In the genomic region with DNA sequence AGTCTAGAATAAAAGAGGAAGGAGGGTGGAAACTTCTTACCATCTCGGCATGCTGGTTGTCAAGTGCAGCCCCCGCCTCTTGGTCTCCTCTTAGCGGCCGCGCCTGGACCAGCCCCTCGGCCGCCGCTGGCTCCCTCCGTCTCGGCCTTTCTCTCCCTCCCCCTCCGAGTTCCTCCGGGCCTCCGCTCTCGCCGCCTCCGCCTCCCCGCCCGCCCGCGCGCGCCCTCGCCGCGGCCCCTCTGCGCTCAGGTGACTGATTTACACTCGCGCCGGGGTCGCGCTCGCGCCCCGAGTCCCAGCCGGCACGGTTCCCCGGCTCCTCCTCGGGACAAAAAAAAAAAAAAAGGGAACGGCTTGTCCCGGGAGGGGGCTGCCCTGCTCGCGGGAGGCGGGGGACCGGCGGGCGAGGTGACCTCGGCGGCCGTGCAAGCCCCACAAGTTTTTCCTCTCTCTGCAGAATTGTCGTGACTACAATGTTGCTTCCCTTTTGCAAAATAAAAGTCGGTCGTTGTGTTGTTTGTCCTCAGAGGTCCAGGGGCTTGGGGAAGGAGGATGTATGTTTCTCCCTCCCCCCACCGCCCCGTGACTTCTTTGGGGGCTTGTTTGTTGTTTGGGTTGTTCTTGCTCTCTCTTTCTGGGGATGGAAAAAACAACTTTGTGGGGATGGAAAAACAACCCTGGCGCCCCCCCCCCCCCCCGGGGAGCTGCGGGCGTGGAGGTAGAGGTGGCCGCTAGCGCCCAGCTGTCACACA, we compare ENCODE assay signal across 8 cellular contexts. TPM values are rescaled to one million over a fixed set of nuclear protein-coding genes. Genes with fewer than 3 reads are reported as not detected.
DNase-seq lines count a peak whose midpoint lies in the region; ATAC-seq and TF ChIP-seq lines count a peak whose summit lies in the region.

A gene with protein sequence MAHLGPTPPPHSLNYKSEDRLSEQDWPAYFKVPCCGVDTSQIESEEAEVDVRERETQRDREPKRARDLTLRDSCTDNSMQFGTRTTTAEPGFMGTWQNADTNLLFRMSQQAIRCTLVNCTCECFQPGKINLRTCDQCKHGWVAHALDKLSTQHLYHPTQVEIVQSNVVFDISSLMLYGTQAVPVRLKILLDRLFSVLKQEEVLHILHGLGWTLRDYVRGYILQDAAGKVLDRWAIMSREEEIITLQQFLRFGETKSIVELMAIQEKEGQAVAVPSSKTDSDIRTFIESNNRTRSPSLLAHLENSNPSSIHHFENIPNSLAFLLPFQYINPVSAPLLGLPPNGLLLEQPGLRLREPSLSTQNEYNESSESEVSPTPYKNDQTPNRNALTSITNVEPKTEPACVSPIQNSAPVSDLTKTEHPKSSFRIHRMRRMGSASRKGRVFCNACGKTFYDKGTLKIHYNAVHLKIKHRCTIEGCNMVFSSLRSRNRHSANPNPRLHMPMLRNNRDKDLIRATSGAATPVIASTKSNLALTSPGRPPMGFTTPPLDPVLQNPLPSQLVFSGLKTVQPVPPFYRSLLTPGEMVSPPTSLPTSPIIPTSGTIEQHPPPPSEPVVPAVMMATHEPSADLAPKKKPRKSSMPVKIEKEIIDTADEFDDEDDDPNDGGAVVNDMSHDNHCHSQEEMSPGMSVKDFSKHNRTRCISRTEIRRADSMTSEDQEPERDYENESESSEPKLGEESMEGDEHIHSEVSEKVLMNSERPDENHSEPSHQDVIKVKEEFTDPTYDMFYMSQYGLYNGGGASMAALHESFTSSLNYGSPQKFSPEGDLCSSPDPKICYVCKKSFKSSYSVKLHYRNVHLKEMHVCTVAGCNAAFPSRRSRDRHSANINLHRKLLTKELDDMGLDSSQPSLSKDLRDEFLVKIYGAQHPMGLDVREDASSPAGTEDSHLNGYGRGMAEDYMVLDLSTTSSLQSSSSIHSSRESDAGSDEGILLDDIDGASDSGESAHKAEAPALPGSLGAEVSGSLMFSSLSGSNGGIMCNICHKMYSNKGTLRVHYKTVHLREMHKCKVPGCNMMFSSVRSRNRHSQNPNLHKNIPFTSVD (minus strand): TSS at position 65 of the 752 bp plus-strand sequence. CDS start 22 bp downstream, at position 43.

- TF ChIP-seq CTCF in right lobe of liver (IDR thresholded peaks at IDR 0.05): no peak

- TF ChIP-seq POLR2A in right lobe of liver (IDR thresholded peaks at IDR 0.05): no peak

- intact Hi-C loops in right lobe of liver (cut with DNase I): no loop called here

- ATAC-seq in right lobe of liver (peak; percentile 42 to 48 (median 45)), HG03378 (IDR thresholded peaks at IDR 0.05; ENCODE audit: unreplicated experiment) (no peak)

- H3K4me3 ChIP-seq in right lobe of liver: peak within 1 kb of the TSS; percentile 42 to 53 (median 42)
- H3K4me3 ChIP-seq in subcutaneous abdominal adipose tissue (ENCODE audit: low read depth in 1 of 5, low read length in 5 of 5): peak within 1 kb of the TSS; percentile 67 to 88 (median 77)

- H3K36me3 ChIP-seq in right lobe of liver (no peaks in the 10 kb centered on the region), subcutaneous abdominal adipose tissue (ENCODE audit: control insufficient read depth in 5 of 5, insufficient read depth in 5 of 5, low read length in 5 of 5) (no peaks in the 10 kb centered on the region)

- H3K9me3 ChIP-seq in right lobe of liver (no peaks in the 10 kb centered on the region), subcutaneous abdominal adipose tissue (ENCODE audit: control insufficient read depth in 5 of 5, low read length in 5 of 5) (no peaks in the 10 kb centered on the region)

- DNase-seq in NCI-H2081 (lab: John Stamatoyannopoulos, UW) (peak; percentile 15 to 24), NCI-H2081 treated with DMSO at 0.1 percent for 48 hours (lab: John Stamatoyannopoulos, UW) (no peak), NCI-H748 treated with DMSO at 0.1 percent for 48 hours (lab: John Stamatoyannopoulos, UW) (peak; percentile 28), dermis blood vessel endothelial cell (peak; percentile 64), right lobe of liver (peak in 2 of 3 donors; percentile 33 to 57), NCI-H2029 treated with DMSO at 0.1 percent for 48 hours (lab: John Stamatoyannopoulos, UW) (no peak)

- H3K27ac ChIP-seq in right lobe of liver (peak within 1 kb of the TSS in 1 of 3 donors; percentile 9), subcutaneous abdominal adipose tissue (ENCODE audit: low read depth, low read length) (peak within 1 kb of the TSS; percentile 71)

- H3K27me3 ChIP-seq in right lobe of liver (peaks cover 0 to 8% of the 10 kb centered on the region in 2 donors), subcutaneous abdominal adipose tissue (ENCODE audit: control insufficient read depth in 5 of 5, insufficient read depth in 4 of 5, low read length in 5 of 5) (no peaks in the 10 kb centered on the region)

- WGBS in right lobe of liver (ENCODE audit: insufficient coverage, low coverage, low lambda C conversion rate, missing lambda C conversion rate): 3% methylated on average over 31 of the region's 60 CpGs

- H3K4me1 ChIP-seq in right lobe of liver (peaks cover 0 to 18% (median 0%) of the 10 kb centered on the region in 4 donors), subcutaneous abdominal adipose tissue (ENCODE audit: control insufficient read depth in 5 of 5, insufficient read depth in 5 of 5, low read length in 5 of 5) (peaks cover 1 to 48% (median 33%) of the 10 kb centered on the region in 5 donors)

- peak within 1 kb of the TSS in 4 of 5 donors; percentile 55 to 77 (median 66) for H3K9ac ChIP-seq in subcutaneous abdominal adipose tissue (ENCODE audit: low read length in 5 of 5)

RNA-seq across cellular contexts. Expression of the gene that starts here (rescaled TPM):
- total RNA-seq in dermis blood vessel endothelial cell (8.6 and 12.1 TPM in 2 replicates), right lobe of liver (under 1 TPM; 0.22 to 0.80 (median 0.36) TPM)

Comparison
In these comparisons a context has a peak if more than half of its experiments do, and no peak if none do; other contexts are left out.
1. DNase-seq: peak in NCI-H2081 (2 of 2), NCI-H748 treated with DMSO at 0.1 percent for 48 hours (single experiment) and dermis blood vessel endothelial cell (single experiment); none in NCI-H2081 treated with DMSO at 0.1 percent for 48 hours (single experiment) and NCI-H2029 treated with DMSO at 0.1 percent for 48 hours (single experiment).
2. Peak in DNase-seq, ATAC-seq and H3K4me3 ChIP-seq in right lobe of liver; RNA of the gene not detected or under 1 TPM.